ENCODE assay signal across 18 cellular contexts in genomic region chr6:20703049-20703448, GRCh38.
A peak's percentile ranks its signal among the peaks of the same experiment; 100 is the strongest.
DNase-seq lines count a peak whose midpoint lies in the region; ATAC-seq, FAIRE-seq and TF ChIP-seq lines count a peak whose summit lies in the region.
"Had no signal": no experiment of that assay in that cellular context is flagged by ENCODE, and none has a peak within 500 bp of the region (broad histone marks: within the 10 kb centered on the region; RNA-seq: fewer than 3 reads in every experiment).

No MANE protein-coding gene starts in this region.

- CTCF ChIA-PET in HepG2 (lab: Yijun Ruan, JAX; ENCODE audit: low intra/inter-chr PET ratio, low total read pairs): no interaction called here

- intact Hi-C loops in HepG2 (cut with micrococcal nuclease; ENCODE audit: unreplicated experiment) (no loop called here), right lobe of liver (cut with DNase I) (no loop called here)

- no peaks in the 10 kb centered on the region for H3K36me3 Mint-ChIP-seq in glutamatergic neuron (ENCODE audit: unreplicated experiment)
- H3K36me3 Mint-ChIP-seq: CD14-positive monocyte had no signal

- no peaks in the 10 kb centered on the region for H4K20me1 ChIP-seq in HepG2 (ENCODE audit: insufficient read depth, low read length)

- no peak overlapping the region for H3K4me2 ChIP-seq in HepG2 (ENCODE audit: low read depth, low read length)
- H3K4me2 ChIP-seq: BLaER1, GM23338 had no signal

- no peak overlapping the region for H3K9ac ChIP-seq in HepG2 (ENCODE audit: insufficient read depth, low read depth, low read length)
- H3K9ac ChIP-seq: BLaER1 had no signal

- peak overlapping the region; percentile 91 for H3K27ac Mint-ChIP-seq in glutamatergic neuron (ENCODE audit: unreplicated experiment)
- H3K27ac Mint-ChIP-seq: CD4-positive, alpha-beta memory T cell; IgD-negative memory B cell had no signal

- peaks cover 2% of the 10 kb centered on the region for H3K27me3 Mint-ChIP-seq in glutamatergic neuron (ENCODE audit: unreplicated experiment)
- H3K27me3 Mint-ChIP-seq: CD4-positive, alpha-beta memory T cell; IgD-negative memory B cell had no signal

- H3K4me1 ChIP-seq in HepG2 (ENCODE audit: insufficient read depth, low read length) (peaks cover 26% of the 10 kb centered on the region), right lobe of liver (peaks cover 0 to 21% (median 0%) of the 10 kb centered on the region in 4 donors)
- H3K4me1 ChIP-seq: BLaER1 had no signal

- H3K36me3 ChIP-seq in HepG2 (replicated peaks in 1 of 2; ENCODE audit: control insufficient read depth in 1 of 2, insufficient read depth in 2 of 2, low read length in 2 of 2) (no peaks in the 10 kb centered on the region), right lobe of liver (no peaks in the 10 kb centered on the region), WERI-Rb-1 (no peaks in the 10 kb centered on the region)
- H3K36me3 ChIP-seq: BLaER1 had no signal

- H3K4me3 Mint-ChIP-seq in glutamatergic neuron (ENCODE audit: unreplicated experiment): no peak overlapping the region
- H3K4me3 Mint-ChIP-seq: CD14-positive monocyte; CD4-positive, alpha-beta memory T cell; GM23338 had no signal

- H3K4me3 ChIP-seq in HepG2 (replicated peaks in 1 of 3; ENCODE audit: insufficient read depth in 1 of 3, low read depth in 2 of 3, low read length in 3 of 3) (no peak overlapping the region), right lobe of liver (no peak overlapping the region), WERI-Rb-1 (ENCODE audit: low read depth, low read length) (no peak overlapping the region)
- H3K4me3 ChIP-seq: BLaER1, GM23338 had no signal

- WGBS in HepG2 (ENCODE audit: low lambda C conversion rate): 96% methylated on average over 3 of the region's 3 CpGs
- WGBS in right lobe of liver (ENCODE audit: insufficient coverage, low coverage, low lambda C conversion rate, missing lambda C conversion rate): 87% methylated on average over 3 of the region's 3 CpGs

- in situ Hi-C loops in HepG2 (cut with HindIII; ENCODE audit: extremely low pct_ligation_motif_present, low pct_unique_long_range_greater_than_20kb): no loop called here

- no peak for TF ChIP-seq CTCF in HepG2 (CRISPR knock-in tag; IDR thresholded peaks at IDR 0.05)
- no peak for TF ChIP-seq CTCF in right lobe of liver (IDR thresholded peaks at IDR 0.05)
- TF ChIP-seq CTCF in WERI-Rb-1 (IDR thresholded peaks at IDR 0.05; ENCODE audit: low read depth, low read length): no peak
- no peak for TF ChIP-seq CTCF in glutamatergic neuron (IDR thresholded peaks at IDR 0.05; ENCODE audit: partially characterized antibody, unreplicated experiment)

- no peak for FAIRE-seq in HepG2 (lab: Jason Lieb, UNC)
- FAIRE-seq: H54, HTR-8/SVneo had no signal

- TF ChIP-seq EP300 in HepG2 (IDR thresholded peaks at IDR 0.05; ENCODE audit: low read depth in 2 of 2, low read length in 2 of 2) (no peak), HepG2 (CRISPR knock-in tag; IDR thresholded peaks at IDR 0.05; ENCODE audit: borderline replicate concordance) (no peak)

- no peaks in the 10 kb centered on the region for H3K79me2 ChIP-seq in HepG2 (ENCODE audit: insufficient read depth, low read length)

- no peaks in the 10 kb centered on the region for H3K9me3 ChIP-seq in HepG2 (ENCODE audit: low read length)
- no peaks in the 10 kb centered on the region for H3K9me3 ChIP-seq in right lobe of liver
- no peaks in the 10 kb centered on the region for H3K9me3 ChIP-seq in WERI-Rb-1 (ENCODE audit: severe bottlenecking)
- H3K9me3 ChIP-seq: BLaER1 had no signal

- no peak for DNase-seq in HepG2 (ENCODE audit: low spot score)
- DNase-seq in right lobe of liver: no peak
- no peak for DNase-seq in WERI-Rb-1
- DNase-seq in glutamatergic neuron: no peak
- DNase-seq in NCI-H1092 (lab: John Stamatoyannopoulos, UW): no peak
- no peak for DNase-seq in kidney glomerular epithelial cell (lab: John Stamatoyannopoulos, UW)
- DNase-seq: 8988T; CD4-positive, alpha-beta memory T cell; DMS79 treated with DMSO at 0.1 percent for 48 hours; GF-D8; HCEC 1CT had no signal

- peaks cover 4% of the 10 kb centered on the region for H3K9me3 Mint-ChIP-seq in glutamatergic neuron (ENCODE audit: unreplicated experiment)
- H3K9me3 Mint-ChIP-seq: CD4-positive, alpha-beta memory T cell; GM23338; IgD-negative memory B cell had no signal

- ATAC-seq in HepG2: no peak
- ATAC-seq in right lobe of liver: no peak
- no peak for ATAC-seq in GM19463 (IDR thresholded peaks at IDR 0.05; ENCODE audit: unreplicated experiment)

- BruUV-seq in HepG2 (replicated peaks; lab: Mats Ljungman, UMichigan): no TSS peak

- H2AFZ ChIP-seq in HepG2 (ENCODE audit: low read length): no peak overlapping the region
- H2AFZ ChIP-seq: GM23338 had no signal

- H3K27me3 ChIP-seq in HepG2 (ENCODE audit: control insufficient read depth in 1 of 2, insufficient read depth in 2 of 2, low read length in 2 of 2) (no peaks in the 10 kb centered on the region), right lobe of liver (no peaks in the 10 kb centered on the region), WERI-Rb-1 (ENCODE audit: insufficient read depth, low read depth, severe bottlenecking) (no peaks in the 10 kb centered on the region)
- H3K27me3 ChIP-seq: BLaER1 had no signal

- POLR2A ChIA-PET in HepG2 (lab: Yijun Ruan, JAX): no interaction called here

- H3K27ac ChIP-seq in HepG2 (ENCODE audit: extremely low read length, insufficient read depth, low read length): no peak overlapping the region
- H3K27ac ChIP-seq in right lobe of liver: no peak overlapping the region
- H3K27ac ChIP-seq in WERI-Rb-1: peak overlapping the region; percentile 83; the same call in 1 of the 2 replicates
- H3K27ac ChIP-seq: BLaER1 had no signal

- TF ChIP-seq POLR2A in HepG2 (IDR thresholded peaks at IDR 0.05; ENCODE audit: insufficient read depth in 1 of 2, low read depth in 2 of 2, low read length in 2 of 2) (no peak), right lobe of liver (IDR thresholded peaks at IDR 0.05) (no peak)

- H3K4me1 Mint-ChIP-seq in glutamatergic neuron (ENCODE audit: low read depth, unreplicated experiment): peaks cover 66% of the 10 kb centered on the region

- TF ChIP-seq RAD21 in HepG2 (CRISPR knock-in tag; IDR thresholded peaks at IDR 0.05): no peak

TF ChIP-seq in HepG2, 621 proteins besides CTCF, POLR2A, EP300 and RAD21 (continues in another document):
- TF ChIP-seq ZFP91 (CRISPR knock-in tag; IDR thresholded peaks at IDR 0.05; ENCODE audit: borderline replicate concordance) (no peak), ATF5 (CRISPR knock-in tag; IDR thresholded peaks at IDR 0.05; ENCODE audit: low read depth) (no peak), SAFB2 (CRISPR knock-in tag; IDR thresholded peaks at IDR 0.05; ENCODE audit: borderline replicate concordance, low read depth) (no peak)
